1 cellular context compared by ENCODE assay signal in genomic region chr10:21505711-21506278, GRCh38.
TF ChIP-seq lines count a peak whose summit lies in the region.

No MANE protein-coding gene starts in this region.

TF ChIP-seq in SK-N-SH treated with all-trans-retinoic acid at 6 μM for 48 hours, 23 proteins besides CTCF, POLR2A, EP300 and RAD21 (continued from another document):
- TF ChIP-seq CSRNP3 (CRISPR knock-in tag; IDR thresholded peaks at IDR 0.05) (no peak), ZC3H10 (CRISPR knock-in tag; IDR thresholded peaks at IDR 0.05) (no peak), PATZ1 (CRISPR knock-in tag; IDR thresholded peaks at IDR 0.05; ENCODE audit: borderline replicate concordance) (no peak), ZNF70 (CRISPR knock-in tag; IDR thresholded peaks at IDR 0.05) (no peak), RARB (CRISPR knock-in tag; IDR thresholded peaks at IDR 0.05) (no peak)
